In the genomic region with DNA sequence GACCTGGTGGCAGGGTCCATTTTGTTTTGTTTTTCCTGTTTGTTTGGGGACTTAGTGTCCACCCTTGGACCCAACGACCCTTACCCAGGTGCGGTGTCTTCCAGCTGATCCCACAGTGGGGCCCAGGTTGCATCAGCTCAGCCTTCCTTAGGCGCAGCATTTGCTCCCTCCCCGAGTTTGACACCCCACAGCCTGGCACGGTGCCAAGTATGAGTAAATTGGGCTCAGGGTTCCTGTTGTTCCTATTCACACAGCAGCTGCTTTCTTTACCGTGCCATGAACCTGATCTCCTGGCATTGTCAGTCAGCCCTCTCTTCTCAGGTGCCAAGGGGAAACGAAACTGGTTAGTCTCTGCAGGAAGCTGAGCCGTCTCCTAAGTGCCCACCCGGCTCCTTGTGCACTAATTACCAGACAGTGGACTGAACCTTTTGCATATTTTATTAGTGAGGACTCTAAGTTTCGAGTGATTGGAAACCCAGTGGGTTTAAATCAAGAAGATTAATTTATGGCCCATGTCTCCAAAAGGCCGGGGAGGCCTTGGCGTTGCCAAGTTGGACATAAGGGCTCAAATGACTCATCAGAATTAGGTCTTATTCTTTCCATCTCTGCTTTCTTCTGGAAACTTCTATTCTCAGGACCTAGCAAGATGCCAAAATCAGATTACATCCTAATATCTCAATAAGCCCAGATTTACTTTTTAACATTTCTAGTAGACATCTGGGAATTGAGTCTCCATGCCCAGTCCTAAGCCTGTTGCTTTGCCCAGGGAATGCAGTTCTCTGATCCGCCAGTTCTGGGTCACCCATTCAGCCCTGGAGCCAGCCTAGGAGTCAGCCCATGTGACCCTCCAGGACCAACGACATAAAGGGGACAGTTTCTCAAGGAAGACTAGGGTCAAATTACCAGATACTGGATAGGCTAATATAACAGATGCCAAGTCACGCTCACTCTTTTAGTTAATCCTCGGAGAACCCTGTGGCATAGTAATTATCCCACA, we compare ENCODE assay signal across 10 cellular contexts.
DNase-seq lines count a peak whose midpoint lies in the region; ATAC-seq, FAIRE-seq and TF ChIP-seq lines count a peak whose summit lies in the region.
"Had no signal": no experiment of that assay in that cellular context is flagged by ENCODE, and none has a peak within 500 bp of the region (broad histone marks: within the 10 kb centered on the region; RNA-seq: fewer than 3 reads in every experiment).

No MANE protein-coding gene starts in this region.

- no peak overlapping the region for H3K27ac ChIP-seq in psoas muscle
- H3K27ac ChIP-seq: SK-N-MC had no signal

- H3K4me3 ChIP-seq in epithelial cell of esophagus (ENCODE audit: low read length) = no peak overlapping the region
- H3K4me3 ChIP-seq in psoas muscle = no peak overlapping the region
- H3K4me3 ChIP-seq: SK-N-MC had no signal

- TF ChIP-seq CTCF in epithelial cell of esophagus (IDR thresholded peaks at IDR 0.05; ENCODE audit: insufficient read depth, low read depth, low read length, missing control alignments) (no peak), psoas muscle (IDR thresholded peaks at IDR 0.05) (no peak)

- ATAC-seq in psoas muscle = peak; percentile 25 to 72 (median 56)

- WGBS in psoas muscle, 3 donors = 19 to 29% (median 21%) methylated on average over 16 of the region's 16 CpGs

- peaks cover 2% of the 10 kb centered on the region for H3K4me1 Mint-ChIP-seq in activated naive CD8-positive, alpha-beta T cell treated with anti-CD3 and anti-CD28 coated beads for 36 hours
- peaks cover 3% of the 10 kb centered on the region for H3K4me1 Mint-ChIP-seq in activated CD4-positive, alpha-beta memory T cell treated with anti-CD3 and anti-CD28 coated beads, Interleukin-2, amount 10 ng/mL, durations not matched to agents 7 days and 5 days

- no peaks in the 10 kb centered on the region for H3K36me3 Mint-ChIP-seq in activated naive CD8-positive, alpha-beta T cell treated with anti-CD3 and anti-CD28 coated beads for 36 hours
- H3K36me3 Mint-ChIP-seq in activated CD4-positive, alpha-beta memory T cell treated with anti-CD3 and anti-CD28 coated beads, Interleukin-2, amount 10 ng/mL, durations not matched to agents 7 days and 5 days (ENCODE audit: low read depth) = no peaks in the 10 kb centered on the region
- H3K36me3 Mint-ChIP-seq: naive B cell had no signal

- intact Hi-C loops in psoas muscle (cut with DNase I) = no loop called here

- DNase-seq in HTR-8/SVneo (ENCODE audit: insufficient read length, low spot score) (no peak), NCI-H524 treated with DMSO at 0.1 percent for 48 hours (lab: John Stamatoyannopoulos, UW) (peak; percentile 18), epithelial cell of esophagus (ENCODE audit: low read depth) (peak; percentile 70), psoas muscle (peak; percentile 58 to 72), HT-29 (ENCODE audit: low spot score) (no peak), HEK293T (ENCODE audit: extremely low spot score) (no peak)
- no peak for DNase-seq in activated naive CD8-positive, alpha-beta T cell treated with anti-CD3 and anti-CD28 coated beads for 36 hours
- no peak for DNase-seq in activated CD4-positive, alpha-beta memory T cell treated with anti-CD3 and anti-CD28 coated beads, Interleukin-2, amount 10 ng/mL, durations not matched to agents 7 days and 5 days
- DNase-seq: naive B cell had no signal

- no peaks in the 10 kb centered on the region for H3K9me3 Mint-ChIP-seq in activated naive CD8-positive, alpha-beta T cell treated with anti-CD3 and anti-CD28 coated beads for 36 hours
- H3K9me3 Mint-ChIP-seq in activated CD4-positive, alpha-beta memory T cell treated with anti-CD3 and anti-CD28 coated beads, Interleukin-2, amount 10 ng/mL, durations not matched to agents 7 days and 5 days = no peaks in the 10 kb centered on the region

- CTCF ChIA-PET in HEK293T (lab: Yijun Ruan, JAX) = no interaction called here
- CTCF ChIA-PET in activated CD4-positive, alpha-beta memory T cell treated with anti-CD3 and anti-CD28 coated beads, Interleukin-2, amount 10 ng/mL, durations not matched to agents 7 days and 5 days (lab: Charles Lee) = no interaction called here

- no peak overlapping the region for H3K27ac Mint-ChIP-seq in activated naive CD8-positive, alpha-beta T cell treated with anti-CD3 and anti-CD28 coated beads for 36 hours
- H3K27ac Mint-ChIP-seq in activated CD4-positive, alpha-beta memory T cell treated with anti-CD3 and anti-CD28 coated beads, Interleukin-2, amount 10 ng/mL, durations not matched to agents 7 days and 5 days = no peak overlapping the region

- H3K4me1 ChIP-seq in psoas muscle = no peaks in the 10 kb centered on the region

- H3K9me3 ChIP-seq in psoas muscle = no peaks in the 10 kb centered on the region

- H3K27me3 ChIP-seq in psoas muscle (ENCODE audit: insufficient read depth in 3 of 3, low read length in 2 of 3) = no peaks in the 10 kb centered on the region

- no peak overlapping the region for H3K4me3 Mint-ChIP-seq in activated naive CD8-positive, alpha-beta T cell treated with anti-CD3 and anti-CD28 coated beads for 36 hours
- H3K4me3 Mint-ChIP-seq in activated CD4-positive, alpha-beta memory T cell treated with anti-CD3 and anti-CD28 coated beads, Interleukin-2, amount 10 ng/mL, durations not matched to agents 7 days and 5 days = no peak overlapping the region
- H3K4me3 Mint-ChIP-seq: naive B cell had no signal

- no peaks in the 10 kb centered on the region for H3K27me3 Mint-ChIP-seq in activated naive CD8-positive, alpha-beta T cell treated with anti-CD3 and anti-CD28 coated beads for 36 hours
- no peaks in the 10 kb centered on the region for H3K27me3 Mint-ChIP-seq in activated CD4-positive, alpha-beta memory T cell treated with anti-CD3 and anti-CD28 coated beads, Interleukin-2, amount 10 ng/mL, durations not matched to agents 7 days and 5 days

- no peaks in the 10 kb centered on the region for H3K36me3 ChIP-seq in psoas muscle (ENCODE audit: insufficient read depth in 1 of 2, low read depth in 1 of 2)

- POLR2A ChIA-PET in HEK293T (lab: Yijun Ruan, JAX) = no interaction called here
- POLR2A ChIA-PET in activated CD4-positive, alpha-beta memory T cell treated with anti-CD3 and anti-CD28 coated beads, Interleukin-2, amount 10 ng/mL, durations not matched to agents 7 days and 5 days (lab: Charles Lee) = no interaction called here

- peak; percentile 59 for FAIRE-seq in HTR-8/SVneo (lab: Jason Lieb, UNC)

TF ChIP-seq in HEK293T, 16 proteins besides CTCF, POLR2A, EP300 and RAD21:
- TF ChIP-seq FOXA1 (IDR thresholded peaks at IDR 0.05) (no peak), TARDBP (IDR thresholded peaks at IDR 0.05) (no peak), CTBP1 (IDR thresholded peaks at IDR 0.05; ENCODE audit: borderline replicate concordance) (no peak)
TF ChIP-seq in HEK293T: peak in this region for 0.

Comparison
In these comparisons a context has a peak if more than half of its experiments do, and no peak if none do; other contexts are left out.
1. DNase-seq: peak in NCI-H524 treated with DMSO at 0.1 percent for 48 hours (single experiment), epithelial cell of esophagus (single experiment) and psoas muscle (2 of 2); none in HTR-8/SVneo (single experiment), HT-29 (single experiment), activated naive CD8-positive, alpha-beta T cell treated with anti-CD3 and anti-CD28 coated beads for 36 hours (single experiment), HEK293T (single experiment) and activated CD4-positive, alpha-beta memory T cell treated with anti-CD3 and anti-CD28 coated beads, Interleukin-2, amount 10 ng/mL, durations not matched to agents 7 days and 5 days (single experiment).